Comparison of ENCODE assay signal across 8 cellular contexts in the genomic region with DNA sequence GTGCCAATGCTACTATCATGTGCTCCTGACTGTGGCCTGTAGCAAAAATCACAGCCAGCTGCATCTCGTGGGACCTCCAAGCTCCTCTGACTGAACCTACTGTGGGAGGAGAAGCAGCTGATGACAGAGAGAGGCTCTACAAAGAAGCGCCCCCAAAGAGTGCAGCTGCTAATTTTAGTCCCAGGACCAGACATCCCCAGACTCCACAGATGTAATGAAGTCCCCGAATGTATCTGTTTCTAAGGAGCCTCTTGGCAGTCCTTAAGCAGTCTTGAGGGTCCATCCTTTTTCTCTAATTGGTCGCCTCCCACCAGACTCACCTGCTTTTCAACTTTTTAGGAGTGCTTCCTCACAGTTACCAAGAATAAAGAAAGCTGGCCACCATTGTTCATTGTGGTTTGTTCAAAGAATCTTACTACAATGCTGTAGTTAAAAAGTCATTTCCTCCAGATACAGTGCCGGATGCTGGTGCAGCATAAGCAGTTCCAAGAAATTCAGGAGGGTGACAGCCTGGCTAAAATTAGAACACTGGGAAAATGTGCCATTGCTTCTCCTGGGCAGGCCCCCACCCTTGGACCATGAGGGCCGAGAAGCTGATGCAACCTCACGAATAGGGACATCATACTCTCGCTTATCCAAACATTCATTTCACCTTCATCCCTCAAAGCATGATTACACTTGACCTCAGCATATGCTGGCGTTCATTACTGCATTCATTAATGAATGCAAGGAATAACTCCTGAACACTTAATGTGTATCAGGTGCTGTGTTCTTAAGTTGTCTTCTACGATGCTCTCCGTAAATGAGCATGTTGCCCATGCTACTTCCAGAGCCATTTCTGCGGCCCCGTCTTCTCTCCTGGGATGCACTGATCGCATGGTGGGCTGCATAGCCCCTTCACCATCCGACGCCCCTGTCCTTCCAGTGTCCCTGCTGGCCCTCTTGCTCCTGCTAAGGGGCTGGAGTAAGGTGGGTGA.
DNase-seq lines count a peak whose midpoint lies in the region; ATAC-seq and TF ChIP-seq lines count a peak whose summit lies in the region.
"Had no signal": no experiment of that assay in that cellular context is flagged by ENCODE, and none has a peak within 500 bp of the region (broad histone marks: within the 10 kb centered on the region; RNA-seq: fewer than 3 reads in every experiment).

No MANE protein-coding gene starts in this region.

- no peaks in the 10 kb centered on the region for H3K27me3 Mint-ChIP-seq in activated T-cell treated with anti-CD3 and anti-CD28 coated beads, Interleukin-2, amount 50 U/mL, for 24 hours
- peaks cover 0 to 8% (median 0%) of the 10 kb centered on the region in 3 donors for H3K27me3 Mint-ChIP-seq in immature natural killer cell (ENCODE audit: low read depth in 3 of 3)
- no peaks in the 10 kb centered on the region for H3K27me3 Mint-ChIP-seq in stimulated activated memory B cell treated with anti-CD40 and anti-IgM and Interleukin-4, amounts not matched to agents 10 μg/mL and 1 μg/mL and 100 μg/mL, for 72 hours

- H3K4me2 ChIP-seq in Loucy (ENCODE audit: low read depth, low read length, poor library complexity, severe bottlenecking): peak overlapping the region; percentile 24

- peak overlapping the region; percentile 94 for H3K27ac Mint-ChIP-seq in activated T-cell treated with anti-CD3 and anti-CD28 coated beads, Interleukin-2, amount 50 U/mL, for 24 hours
- peak overlapping the region in 4 of 6 donors; percentile 57 to 86 (median 74) for H3K27ac Mint-ChIP-seq in immature natural killer cell
- H3K27ac Mint-ChIP-seq in stimulated activated memory B cell treated with anti-CD40 and anti-IgM and Interleukin-4, amounts not matched to agents 10 μg/mL and 1 μg/mL and 100 μg/mL, for 72 hours: peak overlapping the region; percentile 22

- peak overlapping the region; percentile 43 for H2AFZ ChIP-seq in Loucy (ENCODE audit: low read length)

- peaks cover 56% of the 10 kb centered on the region for H3K4me1 ChIP-seq in Loucy (ENCODE audit: insufficient read depth, low read length, poor library complexity, severe bottlenecking)

- H3K27me3 ChIP-seq in Loucy (ENCODE audit: insufficient read depth, low read length, poor library complexity, severe bottlenecking): no peaks in the 10 kb centered on the region

- H3K9ac ChIP-seq in Loucy (ENCODE audit: low read depth, low read length, poor library complexity, severe bottlenecking): peak overlapping the region; percentile 8

- no peaks in the 10 kb centered on the region for H3K9me2 ChIP-seq in Loucy (replicated peaks; ENCODE audit: low read depth, low read length)

- H3K4me1 Mint-ChIP-seq in activated T-cell treated with anti-CD3 and anti-CD28 coated beads, Interleukin-2, amount 50 U/mL, for 24 hours (ENCODE audit: low read depth): peaks cover 86% of the 10 kb centered on the region
- H3K4me1 Mint-ChIP-seq in immature natural killer cell: peaks cover 32 to 48% of the 10 kb centered on the region in 2 donors
- H3K4me1 Mint-ChIP-seq in stimulated activated memory B cell treated with anti-CD40 and anti-IgM and Interleukin-4, amounts not matched to agents 10 μg/mL and 1 μg/mL and 100 μg/mL, for 72 hours: peaks cover 53% of the 10 kb centered on the region

- no peaks in the 10 kb centered on the region for H3F3A ChIP-seq in Loucy (ENCODE audit: low read depth)

- H3K4me3 Mint-ChIP-seq in activated T-cell treated with anti-CD3 and anti-CD28 coated beads, Interleukin-2, amount 50 U/mL, for 24 hours: peak overlapping the region; percentile 42
- H3K4me3 Mint-ChIP-seq in immature natural killer cell: peak overlapping the region in 2 of 5 donors; percentile 23 to 59
- no peak overlapping the region for H3K4me3 Mint-ChIP-seq in stimulated activated memory B cell treated with anti-CD40 and anti-IgM and Interleukin-4, amounts not matched to agents 10 μg/mL and 1 μg/mL and 100 μg/mL, for 72 hours

- no peak overlapping the region for H3K4me3 ChIP-seq in Loucy (ENCODE audit: low read length, poor library complexity, severe bottlenecking)

- no peaks in the 10 kb centered on the region for H4K20me1 ChIP-seq in Loucy (ENCODE audit: insufficient read depth, low read length, poor library complexity, severe bottlenecking)

- no peak for TF ChIP-seq CTCF in Loucy (conservative IDR thresholded peaks at IDR 0.05; ENCODE audit: low read length)

- H3K9me3 Mint-ChIP-seq in activated T-cell treated with anti-CD3 and anti-CD28 coated beads, Interleukin-2, amount 50 U/mL, for 24 hours: no peaks in the 10 kb centered on the region
- no peaks in the 10 kb centered on the region for H3K9me3 Mint-ChIP-seq in immature natural killer cell
- H3K9me3 Mint-ChIP-seq in stimulated activated memory B cell treated with anti-CD40 and anti-IgM and Interleukin-4, amounts not matched to agents 10 μg/mL and 1 μg/mL and 100 μg/mL, for 72 hours: no peaks in the 10 kb centered on the region

- H3K36me3 ChIP-seq in Loucy (ENCODE audit: insufficient read depth, low read length): no peaks in the 10 kb centered on the region

- H3K79me2 ChIP-seq in Loucy (ENCODE audit: insufficient read depth, low read length): no peaks in the 10 kb centered on the region

- ATAC-seq in stimulated activated memory B cell treated with anti-CD40 and anti-IgM and Interleukin-4, amounts not matched to agents 10 μg/mL and 1 μg/mL and 100 μg/mL, for 72 hours: no peak

- peak; percentile 57 for DNase-seq in activated T-cell treated with anti-CD3 and anti-CD28 coated beads, Interleukin-2, amount 50 U/mL, for 24 hours
- DNase-seq in immature natural killer cell (no peak), DMS53 treated with DMSO at 0.1 percent for 48 hours (lab: John Stamatoyannopoulos, UW; ENCODE audit: unreplicated experiment) (no peak), NOMO-1 (lab: John Stamatoyannopoulos, UW; ENCODE audit: unreplicated experiment in 2 of 2) (no peak), NCI-H1930 (lab: John Stamatoyannopoulos, UW) (no peak)
- DNase-seq: NCI-H2107 had no signal

- no peaks in the 10 kb centered on the region for H3K9me3 ChIP-seq in Loucy (ENCODE audit: insufficient read depth, low read depth, low read length)

- peaks cover 3% of the 10 kb centered on the region for H3K36me3 Mint-ChIP-seq in activated T-cell treated with anti-CD3 and anti-CD28 coated beads, Interleukin-2, amount 50 U/mL, for 24 hours (ENCODE audit: low read depth)
- H3K36me3 Mint-ChIP-seq in immature natural killer cell: no peaks in the 10 kb centered on the region
- peaks cover 60% of the 10 kb centered on the region for H3K36me3 Mint-ChIP-seq in stimulated activated memory B cell treated with anti-CD40 and anti-IgM and Interleukin-4, amounts not matched to agents 10 μg/mL and 1 μg/mL and 100 μg/mL, for 72 hours

Comparison
In these comparisons a context has a peak if more than half of its experiments do, and no peak if none do; other contexts are left out.
1. H3K27ac Mint-ChIP-seq: peak in every context shown above with its lines; median percentile 94 in activated T-cell treated with anti-CD3 and anti-CD28 coated beads, Interleukin-2, amount 50 U/mL, for 24 hours; 74 in immature natural killer cell; 22 in stimulated activated memory B cell treated with anti-CD40 and anti-IgM and Interleukin-4, amounts not matched to agents 10 μg/mL and 1 μg/mL and 100 μg/mL, for 72 hours.